In genomic region chr3:110814170-110815007, GRCh38 we compare ENCODE assay signal across 1 cellular context.
TF ChIP-seq lines count a peak whose summit lies in the region.

No MANE protein-coding gene starts in this region.

TF ChIP-seq in SK-N-SH, 30 proteins besides CTCF, POLR2A, EP300 and RAD21 (continued from another document):
- TF ChIP-seq REST (IDR thresholded peaks at IDR 0.05; ENCODE audit: low read depth, low read length), result no peak
- no peak for TF ChIP-seq YY1 (IDR thresholded peaks at IDR 0.05; ENCODE audit: low read depth)
